Comparison of ENCODE assay signal across 1 cellular context in the genomic region with DNA sequence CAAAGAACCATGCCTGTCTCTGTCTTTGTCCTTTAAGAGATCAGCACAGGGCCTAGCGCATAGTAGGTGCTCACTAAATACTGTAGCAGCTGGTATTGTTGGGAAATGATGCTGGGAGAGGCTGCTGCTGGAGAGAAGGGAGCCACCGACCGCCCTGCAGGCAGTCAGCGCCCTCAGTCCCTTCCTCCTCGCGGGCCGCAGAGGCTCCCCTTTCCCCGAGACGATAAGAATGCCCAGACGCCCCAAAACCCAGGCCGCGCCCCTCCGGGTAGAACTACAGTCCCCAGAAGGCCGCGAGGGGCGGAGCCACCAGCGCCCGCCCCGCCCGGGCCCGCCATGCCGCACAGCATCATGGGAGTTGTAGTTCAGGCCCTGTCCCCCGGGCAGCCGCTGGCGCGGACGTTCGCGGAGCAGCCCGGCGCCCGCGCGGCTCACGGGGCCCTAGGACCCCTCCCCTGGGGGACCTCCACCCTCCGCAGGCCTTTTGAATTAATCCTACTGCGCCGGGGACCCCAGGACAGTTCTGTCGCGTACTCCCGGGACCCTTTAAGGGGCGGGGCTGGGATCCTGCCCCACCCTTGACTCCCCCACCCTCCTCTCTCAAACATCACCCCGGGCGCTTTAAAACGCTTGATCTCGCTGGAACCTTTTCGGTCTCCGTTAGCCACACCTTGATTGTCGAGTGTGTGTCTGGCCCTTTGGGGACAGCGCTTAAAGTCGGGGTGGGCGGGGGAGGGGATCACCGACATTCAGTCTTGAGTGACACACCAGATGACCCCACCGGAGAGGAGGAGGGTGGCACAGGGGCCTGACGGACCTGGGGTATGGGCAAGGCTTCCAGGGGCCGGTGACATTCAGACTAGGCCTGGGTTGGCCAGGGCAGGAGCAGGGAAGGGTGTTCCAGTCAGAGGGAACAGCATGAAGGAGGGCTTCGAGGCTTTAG.
TF ChIP-seq lines count a peak whose summit lies in the region.

No MANE protein-coding gene starts in this region.

TF ChIP-seq in GM12878, 131 proteins besides CTCF, POLR2A, EP300 and RAD21 (continued from another document):
- no peak for TF ChIP-seq MLLT1 (IDR thresholded peaks at IDR 0.05)
- TF ChIP-seq SREBF1 (IDR thresholded peaks at IDR 0.05; ENCODE audit: low read length): peak; percentile 43; the same call in 1 of the 2 replicates
- no peak for TF ChIP-seq MTA3 (IDR thresholded peaks at IDR 0.05; ENCODE audit: borderline replicate concordance, low read length)
- no peak for TF ChIP-seq PKNOX1 (IDR thresholded peaks at IDR 0.05)
- TF ChIP-seq BCL11A (IDR thresholded peaks at IDR 0.05; ENCODE audit: low read depth, low read length): no peak
- TF ChIP-seq ZNF217 (IDR thresholded peaks at IDR 0.05): no peak
- TF ChIP-seq, protein P1, sequence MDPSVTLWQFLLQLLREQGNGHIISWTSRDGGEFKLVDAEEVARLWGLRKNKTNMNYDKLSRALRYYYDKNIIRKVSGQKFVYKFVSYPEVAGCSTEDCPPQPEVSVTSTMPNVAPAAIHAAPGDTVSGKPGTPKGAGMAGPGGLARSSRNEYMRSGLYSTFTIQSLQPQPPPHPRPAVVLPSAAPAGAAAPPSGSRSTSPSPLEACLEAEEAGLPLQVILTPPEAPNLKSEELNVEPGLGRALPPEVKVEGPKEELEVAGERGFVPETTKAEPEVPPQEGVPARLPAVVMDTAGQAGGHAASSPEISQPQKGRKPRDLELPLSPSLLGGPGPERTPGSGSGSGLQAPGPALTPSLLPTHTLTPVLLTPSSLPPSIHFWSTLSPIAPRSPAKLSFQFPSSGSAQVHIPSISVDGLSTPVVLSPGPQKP (IDR thresholded peaks at IDR 0.05; ENCODE audit: low read depth, low read length): no peak
- TF ChIP-seq IKZF2 (IDR thresholded peaks at IDR 0.05): no peak
- TF ChIP-seq DPF2 (IDR thresholded peaks at IDR 0.05): peak; percentile 66; the same call in 1 of the 2 replicates
- no peak for TF ChIP-seq SUPT20H (IDR thresholded peaks at IDR 0.05; ENCODE audit: borderline replicate concordance, control insufficient read depth, low read depth, low read length)
- no peak for TF ChIP-seq NR2F1 (conservative IDR thresholded peaks at IDR 0.05)
- no peak for TF ChIP-seq ZBTB11 (CRISPR knock-in tag; IDR thresholded peaks at IDR 0.05)
- no peak for TF ChIP-seq PML (IDR thresholded peaks at IDR 0.05; ENCODE audit: low read length)
- TF ChIP-seq, protein P2, sequence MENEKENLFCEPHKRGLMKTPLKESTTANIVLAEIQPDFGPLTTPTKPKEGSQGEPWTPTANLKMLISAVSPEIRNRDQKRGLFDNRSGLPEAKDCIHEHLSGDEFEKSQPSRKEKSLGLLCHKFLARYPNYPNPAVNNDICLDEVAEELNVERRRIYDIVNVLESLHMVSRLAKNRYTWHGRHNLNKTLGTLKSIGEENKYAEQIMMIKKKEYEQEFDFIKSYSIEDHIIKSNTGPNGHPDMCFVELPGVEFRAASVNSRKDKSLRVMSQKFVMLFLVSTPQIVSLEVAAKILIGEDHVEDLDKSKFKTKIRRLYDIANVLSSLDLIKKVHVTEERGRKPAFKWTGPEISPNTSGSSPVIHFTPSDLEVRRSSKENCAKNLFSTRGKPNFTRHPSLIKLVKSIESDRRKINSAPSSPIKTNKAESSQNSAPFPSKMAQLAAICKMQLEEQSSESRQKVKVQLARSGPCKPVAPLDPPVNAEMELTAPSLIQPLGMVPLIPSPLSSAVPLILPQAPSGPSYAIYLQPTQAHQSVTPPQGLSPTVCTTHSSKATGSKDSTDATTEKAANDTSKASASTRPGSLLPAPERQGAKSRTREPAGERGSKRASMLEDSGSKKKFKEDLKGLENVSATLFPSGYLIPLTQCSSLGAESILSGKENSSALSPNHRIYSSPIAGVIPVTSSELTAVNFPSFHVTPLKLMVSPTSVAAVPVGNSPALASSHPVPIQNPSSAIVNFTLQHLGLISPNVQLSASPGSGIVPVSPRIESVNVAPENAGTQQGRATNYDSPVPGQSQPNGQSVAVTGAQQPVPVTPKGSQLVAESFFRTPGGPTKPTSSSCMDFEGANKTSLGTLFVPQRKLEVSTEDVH (IDR thresholded peaks at IDR 0.05; ENCODE audit: low read depth, partially characterized antibody): no peak
- peak; percentile 82 for TF ChIP-seq SP1 (IDR thresholded peaks at IDR 0.05; ENCODE audit: low read depth, low read length)
- TF ChIP-seq HCFC1 (IDR thresholded peaks at IDR 0.05; ENCODE audit: low read length): peak; percentile 96
- TF ChIP-seq SIX5 (IDR thresholded peaks at IDR 0.05; ENCODE audit: low read depth, low read length, severe bottlenecking): peak; percentile 99
- no peak for TF ChIP-seq ESRRA (IDR thresholded peaks at IDR 0.05; ENCODE audit: low read length)
